In genomic region chr13:99702687-99703319, GRCh38 we compare ENCODE assay signal across 2 cellular contexts.
TF ChIP-seq lines count a peak whose summit lies in the region.

No MANE protein-coding gene starts in this region.

TF ChIP-seq in WTC11, 78 proteins besides CTCF, POLR2A, EP300 and RAD21 (continued from another document):
- TF ChIP-seq FOXP4 (CRISPR knock-in tag; IDR thresholded peaks at IDR 0.05) (0 out of 2 replicates have a peak, but pooled peaks have one; percentile 72), USF1 (CRISPR knock-in tag; IDR thresholded peaks at IDR 0.05) (0 out of 2 replicates have a peak, but pooled peaks have one; percentile 23), MAX (CRISPR knock-in tag; IDR thresholded peaks at IDR 0.05) (peak; percentile 62), HMGA2 (CRISPR knock-in tag; IDR thresholded peaks at IDR 0.05) (no peak), SP1 (CRISPR knock-in tag; conservative IDR thresholded peaks at IDR 0.05) (peak; percentile 47), FOXJ3 (CRISPR knock-in tag; IDR thresholded peaks at IDR 0.05; ENCODE audit: borderline replicate concordance) (no peak), ZBTB21 (CRISPR knock-in tag; IDR thresholded peaks at IDR 0.05; ENCODE audit: borderline replicate concordance) (0 out of 2 replicates have a peak, but pooled peaks have one; percentile 35), FOXP1 (CRISPR knock-in tag; IDR thresholded peaks at IDR 0.05; ENCODE audit: borderline replicate concordance) (no peak), FOXK1 (CRISPR knock-in tag; IDR thresholded peaks at IDR 0.05) (peak; percentile 74; the same call in 1 of the 2 replicates)

TF ChIP-seq in SK-N-SH, 30 proteins besides CTCF, POLR2A, EP300 and RAD21 (continued from another document):
- TF ChIP-seq NRF1 (IDR thresholded peaks at IDR 0.05; ENCODE audit: low read depth, low read length) = no peak
- TF ChIP-seq FOSL2 (IDR thresholded peaks at IDR 0.05; ENCODE audit: borderline replicate concordance, low read depth) = no peak
- no peak for TF ChIP-seq NFIC (IDR thresholded peaks at IDR 0.05; ENCODE audit: borderline replicate concordance)
- no peak for TF ChIP-seq GABPA (IDR thresholded peaks at IDR 0.05; ENCODE audit: low read depth)
- TF ChIP-seq MXI1 (IDR thresholded peaks at IDR 0.05; ENCODE audit: low read depth, low read length) = no peak
- TF ChIP-seq YY1 (IDR thresholded peaks at IDR 0.05; ENCODE audit: low read depth) = no peak
- TF ChIP-seq FOXM1 (IDR thresholded peaks at IDR 0.05; ENCODE audit: low read depth) = no peak
- no peak for TF ChIP-seq ZBTB33 (IDR thresholded peaks at IDR 0.05; ENCODE audit: borderline replicate concordance, low read depth)
- no peak for TF ChIP-seq MAX (IDR thresholded peaks at IDR 0.05; ENCODE audit: low read depth)
- no peak for TF ChIP-seq TCF12 (IDR thresholded peaks at IDR 0.05)
- TF ChIP-seq USF1 (IDR thresholded peaks at IDR 0.05; ENCODE audit: borderline replicate concordance, low read depth) = no peak
